Comparison of ENCODE assay signal across 19 cellular contexts in the genomic region with DNA sequence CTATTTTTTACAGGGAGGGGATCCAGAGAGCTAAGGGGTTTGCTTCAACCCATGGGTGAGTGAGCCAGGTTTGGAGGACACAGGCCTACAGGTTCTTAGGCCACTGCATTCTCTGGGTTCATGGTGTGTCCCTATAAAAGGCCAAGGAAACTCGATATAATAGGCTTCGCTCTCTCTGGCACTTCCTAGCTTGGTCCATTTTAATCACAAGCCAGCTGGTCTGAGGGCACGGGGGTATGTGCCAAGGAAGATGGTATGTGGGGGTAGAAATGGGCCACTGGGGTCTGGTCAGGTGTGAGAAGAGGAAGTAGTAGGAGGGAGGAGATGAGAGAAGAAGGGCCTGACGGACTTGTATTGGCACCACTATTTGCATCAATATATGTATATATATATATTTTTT. TPM values are rescaled to one million over a fixed set of nuclear protein-coding genes. Genes with fewer than 3 reads are reported as not detected.
DNase-seq lines count a peak whose midpoint lies in the region; FAIRE-seq and TF ChIP-seq lines count a peak whose summit lies in the region.
"Had no signal": no experiment of that assay in that cellular context is flagged by ENCODE, and none has a peak within 500 bp of the region (broad histone marks: within the 10 kb centered on the region; RNA-seq: fewer than 3 reads in every experiment).

No MANE protein-coding gene starts in this region.

- H3K27me3 Mint-ChIP-seq in CD14-positive monocyte (ENCODE audit: low read depth in 3 of 3) = peaks cover 0 to 1% (median 0%) of the 10 kb centered on the region in 3 donors

- peak overlapping the region; percentile 79 to 99 (median 95) for H3K27ac Mint-ChIP-seq in CD14-positive monocyte

- peaks cover 4 to 31% of the 10 kb centered on the region in 2 donors for H3K4me1 ChIP-seq in breast epithelium
- H3K4me1 ChIP-seq in neutrophil (ENCODE audit: control insufficient read depth in 1 of 2, insufficient read depth in 1 of 2, low read depth in 1 of 2, low read length in 1 of 2) = peaks cover 81 to 89% of the 10 kb centered on the region in 2 experiments

- H3K4me3 ChIP-seq in GM08714 (ENCODE audit: low read length) (peak overlapping the region; percentile 44; the same call in 1 of the 2 replicates), breast epithelium (no peak overlapping the region), neutrophil (ENCODE audit: low read depth in 1 of 2, low read length in 1 of 2) (peak overlapping the region; percentile 84 to 93)
- H3K4me3 ChIP-seq: K562, tibial nerve had no signal

- H3K36me3 ChIP-seq in breast epithelium (no peaks in the 10 kb centered on the region), neutrophil (no peaks in the 10 kb centered on the region)
- H3K36me3 ChIP-seq: BE2C, tibial nerve had no signal

- H3K9me3 ChIP-seq in breast epithelium = no peaks in the 10 kb centered on the region
- H3K9me3 ChIP-seq in neutrophil = no peaks in the 10 kb centered on the region
- H3K9me3 ChIP-seq: BE2C, tibial nerve had no signal

- intact Hi-C loops in CD14-positive monocyte (cut with micrococcal nuclease) = loop anchor here (5.0 to 10.0 kb wide), 8 partner anchors 33 to 1063 kb away; a partner anchor contains a TSS
- intact Hi-C loops in breast epithelium (cut with DNase I; ENCODE audit: low total_unique reads) = loop anchor here (10.0 kb wide), 1 partner anchor 70 kb away; no protein-coding TSS in a partner anchor

- H3K4me1 Mint-ChIP-seq in CD14-positive monocyte = peaks cover 70% of the 10 kb centered on the region

- peak overlapping the region; percentile 97 to 100 for H3K27ac ChIP-seq in breast epithelium
- peak overlapping the region; percentile 92 for H3K27ac ChIP-seq in neutrophil

- H3K4me3 Mint-ChIP-seq in CD14-positive monocyte = peak overlapping the region; percentile 53 to 95

- H3K27me3 ChIP-seq in breast epithelium = no peaks in the 10 kb centered on the region
- H3K27me3 ChIP-seq in neutrophil = no peaks in the 10 kb centered on the region
- H3K27me3 ChIP-seq: BE2C, tibial nerve had no signal

- no peak for FAIRE-seq in GM19239 (lab: Jason Lieb, UNC)
- FAIRE-seq: GM12892, K562, RCC 7860 had no signal

- H3K9me3 Mint-ChIP-seq in CD14-positive monocyte = peaks cover 0 to 3% (median 0%) of the 10 kb centered on the region in 7 donors

- TF ChIP-seq CTCF in CD14-positive monocyte (IDR thresholded peaks at IDR 0.05) (no peak), breast epithelium (IDR thresholded peaks at IDR 0.05) (no peak), neutrophil (IDR thresholded peaks at IDR 0.05) (no peak)

- H3K36me3 Mint-ChIP-seq in CD14-positive monocyte = peaks cover 17 to 25% of the 10 kb centered on the region in 2 donors

- no peak for TF ChIP-seq POLR2A in breast epithelium (IDR thresholded peaks at IDR 0.05)

- DNase-seq in CD14-positive monocyte (ENCODE audit: low spot score) = no peak
- no peak for DNase-seq in breast epithelium (ENCODE audit: low spot score in 2 of 2)
- DNase-seq in HUDEP-2 (lab: John Stamatoyannopoulos, UW; ENCODE audit: unreplicated experiment in 76 of 76) = no peak
- no peak for DNase-seq in GM19239 (ENCODE audit: insufficient read length, low spot score)
- no peak for DNase-seq in HK-2 (ENCODE audit: unreplicated experiment)
- DNase-seq in kidney tubule cell (ENCODE audit: low spot score) = no peak
- DNase-seq: activated CD4-positive, alpha-beta T cell treated with anti-CD3 and anti-CD28 coated beads for 4 hours; BE2C; DMS79 treated with DMSO at 0.1 percent for 48 hours; effector memory CD4-positive, alpha-beta T cell; midbrain; NCI-H187; stimulated activated CD4-positive, alpha-beta T cell treated with anti-CD3 and anti-CD28 coated beads, Interleukin-15, amount 100 ng/mL, for 24 hours had no signal

RNA-seq across cellular contexts. Expression of a gene that starts 4.9 kb away (rescaled TPM):
- 10 to 100 TPM in 1 of 2 donors, 1 to 10 TPM in 1; 6.8 to 11.7 TPM for polyA plus RNA-seq in CD14-positive monocyte
- total RNA-seq in breast epithelium = 10 to 100 TPM; 17.8 to 58.7 (median 45.2) TPM

Comparison
In these comparisons a context has a peak if more than half of its experiments do, and no peak if none do; other contexts are left out.
1. H3K4me3 ChIP-seq: peak in GM08714 (single experiment) and neutrophil (2 of 2); none in breast epithelium (0 of 3).